In the genomic region with DNA sequence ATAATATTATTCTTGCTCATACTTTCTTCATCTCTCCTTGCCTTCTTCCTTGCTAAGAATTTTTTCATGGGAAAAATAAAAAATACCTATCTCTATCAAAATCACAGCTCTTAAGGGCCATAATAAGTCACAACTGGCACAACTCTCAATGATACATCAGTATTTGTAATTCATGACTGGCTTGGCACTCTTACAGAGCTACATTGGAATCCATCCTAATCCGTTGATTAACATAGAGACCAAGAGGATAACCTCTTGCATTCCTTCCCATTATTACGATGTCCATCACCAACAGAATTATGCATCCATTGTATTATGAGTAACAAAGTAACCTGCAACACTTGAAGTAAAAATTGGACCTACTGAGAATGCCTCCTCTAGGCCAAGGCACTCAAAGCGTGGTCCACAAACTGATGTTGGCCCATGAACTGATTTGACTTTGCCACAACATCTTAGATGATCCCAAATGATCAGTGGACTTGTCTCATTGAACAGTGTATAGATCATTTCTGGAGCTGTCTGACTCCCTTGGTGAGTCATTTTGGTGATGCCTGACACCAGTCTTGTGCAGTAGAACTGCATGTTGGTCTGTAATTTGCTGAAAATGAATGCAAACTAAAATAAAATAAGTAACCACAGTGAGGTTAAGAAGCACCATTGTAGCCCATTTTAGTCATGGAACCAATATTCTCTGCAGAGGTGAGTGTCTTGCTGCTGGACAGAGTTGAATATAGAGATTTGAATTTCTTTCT, we compare ENCODE assay signal across 22 cellular contexts.
A peak's percentile ranks its signal among the peaks of the same experiment; 100 is the strongest.
DNase-seq lines count a peak whose midpoint lies in the region; TF ChIP-seq lines count a peak whose summit lies in the region.
"Had no signal": no experiment of that assay in that cellular context is flagged by ENCODE, and none has a peak within 500 bp of the region (broad histone marks: within the 10 kb centered on the region; RNA-seq: fewer than 3 reads in every experiment).

No MANE protein-coding gene starts in this region.

- H3K27ac ChIP-seq in esophagus squamous epithelium: no peak overlapping the region
- H3K27ac ChIP-seq: RWPE1 had no signal

- no peak for TF ChIP-seq POLR2A in esophagus squamous epithelium (IDR thresholded peaks at IDR 0.05)

- H3K36me3 ChIP-seq in MG63 (no peaks in the 10 kb centered on the region), esophagus squamous epithelium (no peaks in the 10 kb centered on the region)

- H3K4me1 ChIP-seq in esophagus squamous epithelium: no peaks in the 10 kb centered on the region

- H3K9me3 ChIP-seq in MG63: no peaks in the 10 kb centered on the region
- no peaks in the 10 kb centered on the region for H3K9me3 ChIP-seq in esophagus squamous epithelium

- 39 to 53% methylated on average over 3 of the region's 3 CpGs for WGBS in esophagus squamous epithelium, 2 donors

- intact Hi-C loops in esophagus squamous epithelium (cut with DNase I): no loop called here

- H3K27me3 ChIP-seq in MG63 (peaks cover 2% of the 10 kb centered on the region; the same call in 1 of the 2 replicates), esophagus squamous epithelium (no peaks in the 10 kb centered on the region)

- DNase-seq in A172 (ENCODE audit: low spot score) (peak; percentile 23), MG63 (peak; percentile 47), astrocyte of the hippocampus (ENCODE audit: low read depth, low spot score) (peak; percentile 70), retinal pigment epithelial cell (ENCODE audit: low read depth) (peak; percentile 74), esophagus squamous epithelium (lab: John Stamatoyannopoulos, UW) (no peak), NCI-H1694 (lab: John Stamatoyannopoulos, UW) (no peak), retina (no peak)
- DNase-seq: DMS153, DND-41, H7, IMR-90, KG1, NCI-H1048, NCI-H1417 treated with DMSO at 0.1 percent for 48 hours, NCI-H187, NCI-H2081 treated with DMSO at 0.1 percent for 48 hours, NCI-H2171, NCI-H226, NCI-H510A, NCI-H69, SHP77 had no signal

- H3K4me3 ChIP-seq in MG63 (no peak overlapping the region), retinal pigment epithelial cell (ENCODE audit: low read length) (no peak overlapping the region), esophagus squamous epithelium (no peak overlapping the region)

- TF ChIP-seq CTCF in retinal pigment epithelial cell (conservative IDR thresholded peaks at IDR 0.05; ENCODE audit: low read depth, low read length): no peak
- TF ChIP-seq CTCF in esophagus squamous epithelium (IDR thresholded peaks at IDR 0.05): no peak

Comparison
In these comparisons a context has a peak if more than half of its experiments do, and no peak if none do; other contexts are left out.
1. DNase-seq: peak in A172 (single experiment), MG63 (single experiment), astrocyte of the hippocampus (single experiment) and retinal pigment epithelial cell (single experiment); none in esophagus squamous epithelium (single experiment), NCI-H1694 (single experiment) and retina (single experiment).